8 cellular contexts compared by ENCODE assay signal in the genomic region with DNA sequence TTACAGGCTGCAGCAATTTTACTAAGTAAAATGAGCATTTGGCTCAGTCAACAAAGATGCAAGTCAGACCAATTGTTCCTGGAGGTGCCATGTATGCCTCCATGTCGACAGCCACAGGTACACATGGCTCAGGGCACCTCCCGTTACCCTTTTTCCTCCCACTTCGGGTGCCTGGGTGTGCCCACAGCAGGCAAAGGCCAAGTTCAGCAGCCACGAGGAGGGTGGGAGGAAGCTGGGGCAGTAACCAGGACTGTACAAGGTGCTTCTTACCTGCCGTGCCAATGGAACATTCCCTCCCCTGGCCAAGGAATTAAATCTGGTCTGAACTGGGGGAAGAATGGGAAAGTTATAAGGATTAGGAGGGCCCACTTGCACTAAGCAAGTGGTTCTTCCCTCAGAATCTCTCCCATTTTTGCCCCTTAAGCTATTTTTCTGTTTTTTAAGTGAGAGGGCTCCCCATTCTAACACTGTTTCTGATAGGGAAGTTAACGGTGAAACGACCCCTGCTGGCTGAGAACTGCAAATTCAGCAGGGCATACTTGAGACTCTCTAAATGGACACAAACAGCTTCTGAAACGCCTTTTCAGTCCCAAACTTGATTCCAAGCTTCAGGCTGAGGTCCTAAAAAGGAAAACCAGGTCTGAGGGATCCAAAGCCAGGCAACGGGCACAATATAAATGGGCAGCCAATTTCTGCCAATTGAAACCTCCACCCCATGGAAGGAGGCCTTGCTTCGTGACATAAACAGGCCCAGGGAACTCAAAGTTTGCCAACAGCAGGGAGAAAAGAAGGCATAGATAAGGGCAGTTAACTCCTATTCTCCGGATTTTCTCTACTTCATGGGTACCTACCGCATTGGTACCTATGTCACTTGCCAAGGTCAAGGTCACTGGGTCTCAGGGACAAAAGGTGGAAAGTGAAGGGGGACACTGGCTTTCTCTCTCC. TPM values are rescaled to one million over a fixed set of nuclear protein-coding genes. Genes with fewer than 3 reads are reported as not detected.
DNase-seq lines count a peak whose midpoint lies in the region; ATAC-seq and TF ChIP-seq lines count a peak whose summit lies in the region.

No MANE protein-coding gene starts in this region.

- no peaks in the 10 kb centered on the region for H3K9me3 ChIP-seq in colonic mucosa
- H3K9me3 ChIP-seq in lower lobe of right lung, result no peaks in the 10 kb centered on the region

- H3K4me3 ChIP-seq in colonic mucosa (no peak overlapping the region), lower lobe of right lung (no peak overlapping the region)

- intact Hi-C loops in colonic mucosa (cut with DNase I), result loop anchor here (2.0 to 5.0 kb wide), 2 partner anchors 73 to 376 kb away; no protein-coding TSS in a partner anchor
- intact Hi-C loops in lower lobe of right lung (cut with DNase I), result loop anchor here (5.0 kb wide), 1 partner anchor 71 kb away; no protein-coding TSS in a partner anchor

- H3K4me1 ChIP-seq in colonic mucosa (no peaks in the 10 kb centered on the region), lower lobe of right lung (no peaks in the 10 kb centered on the region)

- H3K36me3 ChIP-seq in colonic mucosa (no peaks in the 10 kb centered on the region), lower lobe of right lung (no peaks in the 10 kb centered on the region)

- H3K27ac ChIP-seq in colonic mucosa (no peak overlapping the region), lower lobe of right lung (no peak overlapping the region)

- H3K9ac ChIP-seq in colonic mucosa (ENCODE audit: low read depth in 2 of 2, low read length in 2 of 2), result no peak overlapping the region

- DNase-seq in NCI-H345 (lab: John Stamatoyannopoulos, UW), result peak; percentile 9
- DNase-seq in NCI-H345 treated with DMSO at 0.1 percent for 48 hours (lab: John Stamatoyannopoulos, UW; ENCODE audit: unreplicated experiment), result no peak
- peak; percentile 51 for DNase-seq in NCI-H1105 treated with DMSO at 0.1 percent for 48 hours (lab: John Stamatoyannopoulos, UW)
- peak; percentile 42 for DNase-seq in activated CD4-positive, CD25-positive, alpha-beta regulatory T cell treated with anti-CD3 and anti-CD28 coated beads, Interleukin-2, amount 50 U/mL, for 16 hours (ENCODE audit: low read depth, low spot score)
- peak; percentile 56 for DNase-seq in colonic mucosa
- DNase-seq in lower lobe of right lung, result peak; percentile 59
- DNase-seq in stimulated activated CD8-positive, alpha-beta memory T cell treated with anti-CD3 and anti-CD28 coated beads, Interleukin-7, amount 100 ng/mL, for 1 hour (ENCODE audit: low read depth in 2 of 2), result peak; percentile 34 to 43
- no peak for DNase-seq in GF-D8 (lab: John Stamatoyannopoulos, UW)

- TF ChIP-seq CTCF in colonic mucosa (IDR thresholded peaks at IDR 0.05) (peak; percentile 67), lower lobe of right lung (IDR thresholded peaks at IDR 0.05) (peak; percentile 84)

- peak; percentile 85 to 89 for ATAC-seq in lower lobe of right lung

- H3K27me3 ChIP-seq in colonic mucosa, result no peaks in the 10 kb centered on the region
- H3K27me3 ChIP-seq in lower lobe of right lung (ENCODE audit: low read depth), result no peaks in the 10 kb centered on the region

RNA-seq across cellular contexts. Expression of a gene that starts 24.8 kb away (rescaled TPM):
- total RNA-seq in colonic mucosa (under 1 TPM in 1 of 2 donors, not detected in 1; 0.40 TPM), lower lobe of right lung (1.7 TPM)

RNA-seq across cellular contexts. Expression of a gene that starts 38.6 kb away (rescaled TPM):
- 1 to 10 TPM; 3.3 to 6.8 TPM for total RNA-seq in colonic mucosa
- total RNA-seq in lower lobe of right lung, result 13.9 TPM

RNA-seq across cellular contexts. Expression of a gene that starts 52.6 kb away (rescaled TPM):
- total RNA-seq in colonic mucosa (1 to 10 TPM; 1.4 to 3.2 TPM), lower lobe of right lung (11.4 TPM)

Comparison
In these comparisons a context has a peak if more than half of its experiments do, and no peak if none do; other contexts are left out.
1. DNase-seq: peak in NCI-H345 (single experiment), NCI-H1105 treated with DMSO at 0.1 percent for 48 hours (single experiment), activated CD4-positive, CD25-positive, alpha-beta regulatory T cell treated with anti-CD3 and anti-CD28 coated beads, Interleukin-2, amount 50 U/mL, for 16 hours (single experiment), colonic mucosa (single experiment), lower lobe of right lung (single experiment) and stimulated activated CD8-positive, alpha-beta memory T cell treated with anti-CD3 and anti-CD28 coated beads, Interleukin-7, amount 100 ng/mL, for 1 hour (2 of 2); none in NCI-H345 treated with DMSO at 0.1 percent for 48 hours (single experiment) and GF-D8 (single experiment).